Comparison of ENCODE assay signal across 8 cellular contexts in the genomic region with DNA sequence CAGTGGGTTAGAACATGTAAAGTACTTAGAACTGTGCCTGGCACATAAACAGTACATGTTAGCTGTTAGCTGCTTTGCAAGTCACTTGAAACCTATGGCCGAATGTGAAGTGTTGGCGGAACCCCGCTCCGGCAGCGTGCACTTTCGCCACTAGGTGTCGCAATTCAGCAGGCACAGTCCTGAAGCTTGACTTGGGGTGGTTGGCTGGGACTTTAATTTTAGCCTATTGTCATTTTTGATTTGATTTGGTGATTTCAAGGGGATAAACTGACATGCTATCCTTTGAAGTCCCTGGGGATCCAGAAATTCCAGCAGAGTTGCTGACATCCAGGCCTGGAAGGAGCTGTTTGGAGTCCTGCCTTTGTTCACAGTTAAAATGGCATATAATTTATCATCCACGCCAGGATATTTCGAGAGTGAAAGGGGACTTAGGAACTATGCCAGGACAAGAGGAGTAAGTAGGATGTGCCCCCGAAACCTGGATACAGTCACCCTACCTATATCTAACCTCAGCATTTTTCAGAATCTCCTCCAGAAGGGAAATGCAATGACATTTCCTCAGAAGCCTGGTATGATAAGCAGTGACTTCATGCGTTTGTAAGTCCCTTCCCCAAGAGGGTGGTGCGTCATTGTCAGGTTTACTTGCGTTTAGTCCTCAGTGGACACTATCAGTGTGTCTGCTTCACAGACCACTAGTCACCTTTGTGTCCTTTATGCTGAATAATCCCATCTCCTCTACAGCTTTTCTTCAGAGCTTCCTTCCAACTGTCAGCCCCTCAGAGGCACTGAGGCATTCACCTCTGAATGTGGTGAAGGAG. TPM values are rescaled to one million over a fixed set of nuclear protein-coding genes. Genes with fewer than 3 reads are reported as not detected.
DNase-seq lines count a peak whose midpoint lies in the region; ATAC-seq and TF ChIP-seq lines count a peak whose summit lies in the region.

No MANE protein-coding gene starts in this region.

- intact Hi-C loops in heart left ventricle (cut with DNase I): loop anchor here (1.0 to 10.0 kb wide), 12 partner anchors 55 to 204 kb away; no protein-coding TSS in a partner anchor
- intact Hi-C loops in prostate gland (cut with DNase I): loop anchor here (2.0 kb wide), 1 partner anchor 203 kb away; no protein-coding TSS in a partner anchor
- intact Hi-C loops in uterus (cut with DNase I; ENCODE audit: low total_unique reads): loop anchor here (10.0 kb wide), 2 partner anchors 61 to 201 kb away; no protein-coding TSS in a partner anchor

- no peak for TF ChIP-seq POLR2A in NB4 (IDR thresholded peaks at IDR 0.05; ENCODE audit: extremely low read depth, insufficient read length)
- TF ChIP-seq POLR2A in heart left ventricle (IDR thresholded peaks at IDR 0.05): no peak
- no peak for TF ChIP-seq POLR2A in prostate gland (IDR thresholded peaks at IDR 0.05)
- TF ChIP-seq POLR2A in uterus (IDR thresholded peaks at IDR 0.05): no peak

- H3K27me3 ChIP-seq in heart left ventricle (peaks cover 0 to 13% (median 0%) of the 10 kb centered on the region in 9 donors), prostate gland (replicated peaks; ENCODE audit: insufficient read depth) (no peaks in the 10 kb centered on the region), uterus (no peaks in the 10 kb centered on the region)

- TF ChIP-seq CTCF in NB4 (IDR thresholded peaks at IDR 0.05; ENCODE audit: low read depth, low read length) (peak; percentile 97), heart left ventricle (IDR thresholded peaks at IDR 0.05) (peak; percentile 96 to 100 (median 99)), prostate gland (IDR thresholded peaks at IDR 0.05) (peak; percentile 94 to 98 (median 96)), uterus (IDR thresholded peaks at IDR 0.05) (peak; percentile 89 to 98 (median 95))

- H3K4me1 ChIP-seq in heart left ventricle: peaks cover 0 to 48% (median 25%) of the 10 kb centered on the region in 12 donors
- H3K4me1 ChIP-seq in prostate gland (replicated peaks): peaks cover 4% of the 10 kb centered on the region
- H3K4me1 ChIP-seq in uterus: no peaks in the 10 kb centered on the region

- peak; percentile 59 for ATAC-seq in GM18868 (IDR thresholded peaks at IDR 0.05; ENCODE audit: unreplicated experiment)
- peak in 3 of 4 donors; percentile 21 to 58 (median 43) for ATAC-seq in heart left ventricle

- H3K36me3 ChIP-seq in heart left ventricle (no peaks in the 10 kb centered on the region), prostate gland (no peaks in the 10 kb centered on the region), uterus (no peaks in the 10 kb centered on the region)

- in situ Hi-C loops in ACHN (cut with HindIII; ENCODE audit: low pct_ligation_motif_present, low pct_unique_long_range_greater_than_20kb, low sequenced_read_pairs): loop anchor here (10.0 kb wide), 1 partner anchor 201 kb away; no protein-coding TSS in a partner anchor

- H3K4me3 ChIP-seq in NB4 (ENCODE audit: low read depth, low read length): no peak overlapping the region
- no peak overlapping the region for H3K4me3 ChIP-seq in heart left ventricle
- H3K4me3 ChIP-seq in prostate gland: no peak overlapping the region
- H3K4me3 ChIP-seq in uterus: no peak overlapping the region

- H3K9me3 ChIP-seq in heart left ventricle (no peaks in the 10 kb centered on the region), prostate gland (no peaks in the 10 kb centered on the region), uterus (no peaks in the 10 kb centered on the region)

- peak overlapping the region in 7 of 12 donors; percentile 3 to 64 (median 32) for H3K27ac ChIP-seq in heart left ventricle
- H3K27ac ChIP-seq in prostate gland: no peak overlapping the region
- no peak overlapping the region for H3K27ac ChIP-seq in uterus

- peak; percentile 85 for DNase-seq in ACHN
- peak; percentile 82 for DNase-seq in NB4 (ENCODE audit: low read depth)
- DNase-seq in T follicular helper cell (ENCODE audit: low read depth): peak; percentile 69
- DNase-seq in activated naive CD8-positive, alpha-beta T cell treated with anti-CD3 and anti-CD28 coated beads, Interleukin-2, amount 50 U/mL, for 16 hours (ENCODE audit: low read depth, low spot score): peak; percentile 67
- DNase-seq in heart left ventricle: peak; percentile 80 to 89 (median 85)
- peak; percentile 84 for DNase-seq in prostate gland (ENCODE audit: low spot score)
- peak; percentile 86 to 88 for DNase-seq in uterus

- 2 to 4% (median 3%) methylated on average over 13 of the region's 13 CpGs for WGBS in heart left ventricle, 4 donors
- 13% methylated on average over 13 of the region's 13 CpGs for WGBS in prostate gland

RNA-seq across cellular contexts. Expression of a gene that starts 3.5 kb away (rescaled TPM):
- total RNA-seq in heart left ventricle (100 to 1,000 TPM in 8 of 9 donors, 10 to 100 TPM in 1; 70.0 to 387 (median 158) TPM), prostate gland (10 to 100 TPM; 41.9 to 50.0 TPM), uterus (100 to 1,000 TPM in 1 of 4 donors, 10 to 100 TPM in 3; 47.9 to 106 (median 65.1) TPM)
- 100 to 1,000 TPM; 109 to 120 TPM for polyA plus RNA-seq in heart left ventricle

Comparison
In these comparisons a context has a peak if more than half of its experiments do, and no peak if none do; other contexts are left out.
1. H3K27ac ChIP-seq: peak in heart left ventricle (7 of 12); none in prostate gland (0 of 2) and uterus (0 of 2).
2. Peak in every context shown above with its lines, with median percentiles within 50 percentile points of each other: DNase-seq and CTCF ChIP-seq.